ENCODE assay signal across 1 cellular context in genomic region chr2:152695763-152696162, GRCh38.
TF ChIP-seq lines count a peak whose summit lies in the region.

No MANE protein-coding gene starts in this region.

TF ChIP-seq in H1, 55 proteins besides CTCF, POLR2A, EP300 and RAD21:
- no peak for TF ChIP-seq GTF2F1 (IDR thresholded peaks at IDR 0.05; ENCODE audit: borderline replicate concordance, low read depth, low read length)
- no peak for TF ChIP-seq FOSL1 (IDR thresholded peaks at IDR 0.05; ENCODE audit: insufficient read depth, low read depth, low read length)
- TF ChIP-seq, protein P1, sequence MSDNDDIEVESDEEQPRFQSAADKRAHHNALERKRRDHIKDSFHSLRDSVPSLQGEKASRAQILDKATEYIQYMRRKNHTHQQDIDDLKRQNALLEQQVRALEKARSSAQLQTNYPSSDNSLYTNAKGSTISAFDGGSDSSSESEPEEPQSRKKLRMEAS (IDR thresholded peaks at IDR 0.05) = no peak
- no peak for TF ChIP-seq ZNF274 (IDR thresholded peaks at IDR 0.05; ENCODE audit: borderline replicate concordance, extremely low read depth, low read length)
TF ChIP-seq in H1: peak in this region for 0.
